ENCODE assay signal across 11 cellular contexts in the genomic region with DNA sequence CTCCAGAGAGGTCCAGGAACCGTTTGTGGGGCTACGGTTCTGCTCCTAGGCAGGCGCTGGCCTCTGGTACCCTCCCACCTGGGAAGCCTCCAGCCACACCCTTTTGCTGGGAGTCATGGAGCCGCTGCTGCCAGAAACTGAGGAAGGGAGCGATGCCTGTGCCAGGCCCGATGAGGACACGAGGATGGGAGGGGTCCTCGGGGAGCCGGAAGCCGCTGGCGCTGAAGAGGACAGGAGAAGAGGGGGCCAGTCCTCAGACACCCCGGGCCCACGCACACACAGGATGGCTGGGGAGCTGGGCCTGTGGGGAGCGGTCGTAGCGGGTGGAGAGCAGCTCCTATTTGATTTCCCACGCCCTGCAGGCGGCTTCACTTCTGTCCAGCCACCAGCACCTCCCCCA. TPM values are rescaled to one million over a fixed set of nuclear protein-coding genes. Genes with fewer than 3 reads are reported as not detected.
"Had no signal": no experiment of that assay in that cellular context is flagged by ENCODE, and none has a peak within 500 bp of the region (broad histone marks: within the 10 kb centered on the region; RNA-seq: fewer than 3 reads in every experiment).

No MANE protein-coding gene starts in this region.

RNA-seq across cellular contexts. Expression of a gene that starts 24.2 kb away (rescaled TPM):
- total RNA-seq: hepatocyte, kidney, kidney epithelial cell, left cardiac atrium, left ventricle myocardium inferior, left ventricle myocardium superior, lung microvascular endothelial cell, mesenteric fat pad, mesothelial cell of epicardium, myocyte had no signal
- polyA plus RNA-seq: hepatocyte, mammary epithelial cell had no signal
